In genomic region chr2:27086090-27086721, GRCh38 we compare ENCODE assay signal across 1 cellular context.
TF ChIP-seq lines count a peak whose summit lies in the region.

No MANE protein-coding gene starts in this region.

TF ChIP-seq in A549, 52 proteins besides CTCF, POLR2A, EP300 and RAD21 (continued from another document):
- peak; percentile 85 for TF ChIP-seq BHLHE40 (IDR thresholded peaks at IDR 0.05; ENCODE audit: low read depth, low read length)
- TF ChIP-seq PHF8 (IDR thresholded peaks at IDR 0.05; ENCODE audit: borderline replicate concordance, low read depth): peak; percentile 80
- peak; percentile 78 for TF ChIP-seq NPAS2 (CRISPR knock-in tag; IDR thresholded peaks at IDR 0.05; ENCODE audit: borderline replicate concordance)
- no peak for TF ChIP-seq FOSB (CRISPR knock-in tag; IDR thresholded peaks at IDR 0.05)
- no peak for TF ChIP-seq RCOR1 (IDR thresholded peaks at IDR 0.05; ENCODE audit: low read depth, low read length)
- TF ChIP-seq KDM5A (IDR thresholded peaks at IDR 0.05): peak; percentile 74
- no peak for TF ChIP-seq CHD2 (IDR thresholded peaks at IDR 0.05; ENCODE audit: low read length, partially characterized antibody)
- 0 out of 2 replicates have a peak, but pooled peaks have one; percentile 23 for TF ChIP-seq TFCP2L1 (CRISPR knock-in tag; IDR thresholded peaks at IDR 0.05)
- peak in 1 of 2 experiments; percentile 53; a peak in 2 of 5 replicates for TF ChIP-seq JUN (IDR thresholded peaks at IDR 0.05)
- peak; percentile 97 for TF ChIP-seq MAX (IDR thresholded peaks at IDR 0.05)
TF ChIP-seq in A549: peak in this region for 13.
